In the genomic region with DNA sequence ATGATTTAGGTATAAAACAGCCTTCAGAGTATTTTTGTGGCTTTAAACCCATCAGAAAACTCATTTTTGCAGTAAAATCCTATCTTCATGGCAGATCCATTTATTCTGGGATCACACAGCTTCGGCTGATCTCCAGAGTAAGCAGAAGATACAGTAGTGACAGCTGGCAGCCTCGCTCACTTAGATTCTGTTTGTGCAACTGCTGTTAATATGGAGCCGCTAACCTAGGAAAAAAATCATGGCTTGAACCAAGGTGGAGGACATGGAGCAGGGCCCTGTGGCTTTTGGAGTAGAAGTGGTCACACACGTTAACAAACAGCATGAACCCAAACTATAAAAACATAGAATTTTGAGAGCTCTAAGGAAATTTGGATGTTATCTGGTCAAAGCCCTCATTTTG, we compare ENCODE assay signal across 19 cellular contexts.
DNase-seq lines count a peak whose midpoint lies in the region; ATAC-seq and TF ChIP-seq lines count a peak whose summit lies in the region.
"Had no signal": no experiment of that assay in that cellular context is flagged by ENCODE, and none has a peak within 500 bp of the region (broad histone marks: within the 10 kb centered on the region; RNA-seq: fewer than 3 reads in every experiment).

No MANE protein-coding gene starts in this region.

- no peaks in the 10 kb centered on the region for H3K36me3 ChIP-seq in Caco-2 (ENCODE audit: control insufficient read depth, insufficient read depth, low read length)
- H3K36me3 ChIP-seq: BE2C, SJSA1 had no signal

- ATAC-seq in HG03025 (IDR thresholded peaks at IDR 0.05; ENCODE audit: low FRiP score, unreplicated experiment) (no peak), HG02623 (IDR thresholded peaks at IDR 0.05; ENCODE audit: unreplicated experiment) (no peak)

- no peaks in the 10 kb centered on the region for H3K27me3 Mint-ChIP-seq in Caco-2 (ENCODE audit: insufficient read depth, unreplicated experiment)
- H3K27me3 Mint-ChIP-seq: CD4-positive, alpha-beta T cell had no signal

- TF ChIP-seq CTCF in Caco-2 (IDR thresholded peaks at IDR 0.05; ENCODE audit: insufficient read depth in 1 of 2, low read depth in 1 of 2, low read length in 1 of 2, severe bottlenecking in 1 of 2, unreplicated experiment in 1 of 2), result no peak

- H3K27ac Mint-ChIP-seq in Caco-2 (ENCODE audit: unreplicated experiment), result no peak overlapping the region
- H3K27ac Mint-ChIP-seq: CD4-positive, alpha-beta T cell; IgD-negative memory B cell had no signal

- H3K4me1 ChIP-seq in Caco-2, result peaks cover 61% of the 10 kb centered on the region

- intact Hi-C loops in Caco-2 (cut with micrococcal nuclease; ENCODE audit: unreplicated experiment), result loop anchor here (5.0 to 10.0 kb wide), 2 partner anchors 215 to 442 kb away; no protein-coding TSS in a partner anchor

- no peaks in the 10 kb centered on the region for H3K9me3 Mint-ChIP-seq in Caco-2 (ENCODE audit: unreplicated experiment)
- H3K9me3 Mint-ChIP-seq: CD4-positive, alpha-beta T cell; IgD-negative memory B cell had no signal

- no peak overlapping the region for H3K4me3 Mint-ChIP-seq in Caco-2 (ENCODE audit: unreplicated experiment)
- H3K4me3 Mint-ChIP-seq: CD4-positive, alpha-beta T cell; IgD-negative memory B cell had no signal

- POLR2A ChIA-PET in Caco-2 (lab: Charles Lee), result no interaction called here

- H3K9me3 ChIP-seq in Caco-2, result no peaks in the 10 kb centered on the region
- H3K9me3 ChIP-seq: BE2C, SJSA1 had no signal

- CTCF ChIA-PET in Caco-2 (lab: Charles Lee), result no interaction called here

- H3K4me1 Mint-ChIP-seq in Caco-2 (ENCODE audit: low read depth, unreplicated experiment), result peaks cover 42% of the 10 kb centered on the region

- H3K4me3 ChIP-seq in Caco-2 (ENCODE audit: low read depth, low read length), result no peak overlapping the region
- H3K4me3 ChIP-seq: SJSA1 had no signal

- H3K36me3 Mint-ChIP-seq in Caco-2 (ENCODE audit: insufficient read depth, unreplicated experiment), result no peaks in the 10 kb centered on the region
- H3K36me3 Mint-ChIP-seq: IgD-negative memory B cell had no signal

- no peaks in the 10 kb centered on the region for H3K27me3 ChIP-seq in Caco-2 (replicated peaks; ENCODE audit: control insufficient read depth, insufficient read depth, low read length)
- H3K27me3 ChIP-seq: BE2C, SJSA1 had no signal

- BruUV-seq in Caco-2 (replicated peaks; lab: Mats Ljungman, UMichigan), result no TSS peak

- DNase-seq in DMS 273 (lab: John Stamatoyannopoulos, UW; ENCODE audit: unreplicated experiment) (peak; percentile 84), NCI-H1694 (lab: John Stamatoyannopoulos, UW) (peak; percentile 87), NCI-H524 (lab: John Stamatoyannopoulos, UW) (peak; percentile 73 to 89), SHP77 treated with DMSO at 0.1 percent for 48 hours (lab: John Stamatoyannopoulos, UW) (peak; percentile 68), T-helper 9 cell (no peak), Caco-2 (no peak)
- DNase-seq: BE2C; CD4-positive, alpha-beta T cell; Kasumi-1; MM.1S; NCI-H2029 treated with DMSO at 0.1 percent for 48 hours; NCI-H226; OCI-M1; RPMI8226; T-helper 2 cell had no signal

Comparison
In these comparisons a context has a peak if more than half of its experiments do, and no peak if none do; other contexts are left out.
1. DNase-seq: peak in DMS 273 (single experiment), NCI-H1694 (single experiment), NCI-H524 (2 of 2) and SHP77 treated with DMSO at 0.1 percent for 48 hours (single experiment); none in T-helper 9 cell (single experiment) and Caco-2 (0 of 2).